In the genomic region with DNA sequence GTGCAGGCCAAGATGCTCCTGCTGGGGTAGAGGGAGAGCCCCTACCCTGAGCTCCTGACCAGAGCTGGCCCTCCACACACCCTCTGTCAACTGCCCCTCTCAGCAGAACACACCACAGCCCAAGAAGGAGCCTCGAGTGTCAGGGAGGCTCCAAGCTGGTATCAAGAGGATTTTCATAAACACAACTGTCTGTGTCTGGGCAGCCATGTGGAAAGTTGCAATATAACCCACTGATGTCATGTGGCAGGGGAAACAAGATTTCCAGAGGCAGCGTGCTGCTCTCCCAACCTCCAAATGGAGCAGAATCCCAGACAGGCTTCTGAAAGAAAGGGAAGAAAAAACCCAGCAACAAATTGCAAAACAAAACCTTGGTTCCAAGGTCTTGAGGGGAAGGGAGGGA, we compare ENCODE assay signal across 17 cellular contexts.
"Had no signal": no experiment of that assay in that cellular context is flagged by ENCODE, and none has a peak within 500 bp of the region (broad histone marks: within the 10 kb centered on the region; RNA-seq: fewer than 3 reads in every experiment).

No MANE protein-coding gene starts in this region.

- H3K36me3 ChIP-seq: ascending aorta, gastroesophageal sphincter, right atrium auricular region, suprapubic skin, vagina had no signal

- H3K36me3 Mint-ChIP-seq: activated naive CD4-positive, alpha-beta T cell treated with anti-CD3 and anti-CD28 coated beads, Interleukin-2, amount 50 U/mL, for 24 hours; natural killer cell had no signal

- H3K27ac Mint-ChIP-seq: activated CD4-positive, alpha-beta T cell treated with anti-CD3 and anti-CD28 coated beads for 36 hours; activated naive CD4-positive, alpha-beta T cell treated with anti-CD3 and anti-CD28 coated beads, Interleukin-2, amount 50 U/mL, for 24 hours; natural killer cell; progenitor cell of endocrine pancreas; stimulated activated naive CD8-positive, alpha-beta T cell treated with anti-CD3 and anti-CD28 coated beads, Interleukin-15, amount 100 ng/mL, for 72 hours had no signal

- H3K9me3 ChIP-seq: ascending aorta, gastroesophageal sphincter, right atrium auricular region, suprapubic skin, vagina had no signal

- H3K27me3 Mint-ChIP-seq: activated naive CD4-positive, alpha-beta T cell treated with anti-CD3 and anti-CD28 coated beads, Interleukin-2, amount 50 U/mL, for 24 hours had no signal

- H3K27ac ChIP-seq: ascending aorta, gastroesophageal sphincter, right atrium auricular region, suprapubic skin, vagina had no signal

- H3K4me1 ChIP-seq: ascending aorta, gastroesophageal sphincter, right atrium auricular region, suprapubic skin had no signal

- H3K4me1 Mint-ChIP-seq: activated CD4-positive, alpha-beta T cell treated with anti-CD3 and anti-CD28 coated beads for 36 hours; activated naive CD4-positive, alpha-beta T cell treated with anti-CD3 and anti-CD28 coated beads, Interleukin-2, amount 50 U/mL, for 24 hours; natural killer cell; stimulated activated naive CD8-positive, alpha-beta T cell treated with anti-CD3 and anti-CD28 coated beads, Interleukin-15, amount 100 ng/mL, for 72 hours had no signal

- H3K27me3 ChIP-seq: ascending aorta, right atrium auricular region, vagina had no signal

- DNase-seq: activated CD4-positive, alpha-beta T cell treated with anti-CD3 and anti-CD28 coated beads for 36 hours; activated CD4-positive, alpha-beta T cell treated with anti-CD3 and anti-CD28 coated beads, Interleukin-2, amount 50 U/mL, for 48 hours; activated gamma-delta T cell; effector CD8-positive, alpha-beta T cell; mesendoderm; natural killer cell; stimulated activated naive CD8-positive, alpha-beta T cell treated with anti-CD3 and anti-CD28 coated beads, Interleukin-15, amount 100 ng/mL, for 72 hours; T-helper 2 cell; trophoblast cell had no signal

- ATAC-seq: activated CD4-positive, alpha-beta T cell treated with anti-CD3 and anti-CD28 coated beads for 36 hours; esophagus mucosa; gastroesophageal sphincter; natural killer cell; stimulated activated naive CD8-positive, alpha-beta T cell treated with anti-CD3 and anti-CD28 coated beads, Interleukin-15, amount 100 ng/mL, for 72 hours had no signal

- H3K4me3 Mint-ChIP-seq: activated CD4-positive, alpha-beta T cell treated with anti-CD3 and anti-CD28 coated beads for 36 hours; activated naive CD4-positive, alpha-beta T cell treated with anti-CD3 and anti-CD28 coated beads, Interleukin-2, amount 50 U/mL, for 24 hours; natural killer cell; stimulated activated naive CD8-positive, alpha-beta T cell treated with anti-CD3 and anti-CD28 coated beads, Interleukin-15, amount 100 ng/mL, for 72 hours had no signal

- H3K4me3 ChIP-seq: ascending aorta, gastroesophageal sphincter, right atrium auricular region, suprapubic skin, vagina had no signal

- H3K9me3 Mint-ChIP-seq: activated naive CD4-positive, alpha-beta T cell treated with anti-CD3 and anti-CD28 coated beads, Interleukin-2, amount 50 U/mL, for 24 hours; natural killer cell; stimulated activated naive CD8-positive, alpha-beta T cell treated with anti-CD3 and anti-CD28 coated beads, Interleukin-15, amount 100 ng/mL, for 72 hours had no signal
